3 cellular contexts compared by ENCODE assay signal in genomic region chr15:33534642-33535041, GRCh38.
"Had no signal": no experiment of that assay in that cellular context is flagged by ENCODE, and none has a peak within 500 bp of the region (broad histone marks: within the 10 kb centered on the region; RNA-seq: fewer than 3 reads in every experiment).

No MANE protein-coding gene starts in this region.

- ATAC-seq: GM12878 had no signal

- DNase-seq: GDM1, GF-D8 had no signal

- H3K4me3 ChIP-seq: GM12878 had no signal
